In genomic region chr1:10794724-10795304, GRCh38 we compare ENCODE assay signal across 8 cellular contexts. TPM values are rescaled to one million over a fixed set of nuclear protein-coding genes. Genes with fewer than 3 reads are reported as not detected.
DNase-seq lines count a peak whose midpoint lies in the region; ATAC-seq and TF ChIP-seq lines count a peak whose summit lies in the region.

No MANE protein-coding gene starts in this region.

- CTCF ChIA-PET in Caco-2 (lab: Charles Lee): interaction anchor here (0.6 to 0.7 kb wide), 2 partner anchors 98 to 1209 kb away, joined by 3 to 4 read pairs; no protein-coding TSS in a partner anchor

- intact Hi-C loops in Caco-2 (cut with micrococcal nuclease; ENCODE audit: unreplicated experiment): loop anchor here (5.0 kb wide), 2 partner anchors 103 to 283 kb away; no protein-coding TSS in a partner anchor
- intact Hi-C loops in sciatic nerve (cut with DNase I): no loop called here

- H3K36me3 Mint-ChIP-seq in Caco-2 (ENCODE audit: insufficient read depth, unreplicated experiment): no peaks in the 10 kb centered on the region
- H3K36me3 Mint-ChIP-seq in naive thymus-derived CD8-positive, alpha-beta T cell: peaks cover 0 to 3% (median 0%) of the 10 kb centered on the region in 3 donors

- no peak overlapping the region for H3K27ac Mint-ChIP-seq in Caco-2 (ENCODE audit: unreplicated experiment)
- H3K27ac Mint-ChIP-seq in naive thymus-derived CD8-positive, alpha-beta T cell: no peak overlapping the region

- TF ChIP-seq CTCF in Caco-2 (IDR thresholded peaks at IDR 0.05; ENCODE audit: insufficient read depth in 1 of 2, low read depth in 1 of 2, low read length in 1 of 2, severe bottlenecking in 1 of 2, unreplicated experiment in 1 of 2): no peak
- no peak for TF ChIP-seq CTCF in NB4 (IDR thresholded peaks at IDR 0.05; ENCODE audit: low read depth, low read length)

- H3K9me3 ChIP-seq in Caco-2 (no peaks in the 10 kb centered on the region), ectodermal cell (ENCODE audit: control insufficient read depth, low read length) (no peaks in the 10 kb centered on the region)

- H3K4me1 ChIP-seq in Caco-2 (no peaks in the 10 kb centered on the region), ectodermal cell (ENCODE audit: control insufficient read depth, insufficient read depth, low read length) (peaks cover 42% of the 10 kb centered on the region)

- POLR2A ChIA-PET in Caco-2 (lab: Charles Lee): no interaction called here
- POLR2A ChIA-PET in naive thymus-derived CD8-positive, alpha-beta T cell (lab: Charles Lee): no interaction called here

- peak overlapping the region; percentile 91 for H3K4me3 Mint-ChIP-seq in Caco-2 (ENCODE audit: unreplicated experiment)
- H3K4me3 Mint-ChIP-seq in naive thymus-derived CD8-positive, alpha-beta T cell: peak overlapping the region; percentile 45 to 82 (median 68)

- H3K27ac ChIP-seq in ectodermal cell (ENCODE audit: insufficient read depth, low read depth, low read length, poor library complexity, severe bottlenecking): no peak overlapping the region

- H3K27me3 ChIP-seq in Caco-2 (replicated peaks; ENCODE audit: control insufficient read depth, insufficient read depth, low read length): no peaks in the 10 kb centered on the region
- peaks cover 40% of the 10 kb centered on the region for H3K27me3 ChIP-seq in ectodermal cell (ENCODE audit: control insufficient read depth, insufficient read depth, low read length, poor library complexity, severe bottlenecking)

- no peaks in the 10 kb centered on the region for H3K9me3 Mint-ChIP-seq in Caco-2 (ENCODE audit: unreplicated experiment)
- peaks cover 0 to 3% (median 0%) of the 10 kb centered on the region in 9 donors for H3K9me3 Mint-ChIP-seq in naive thymus-derived CD8-positive, alpha-beta T cell

- 0% methylated on average over 61 of the region's 61 CpGs for WGBS in ectodermal cell, 2 experiments

- no TSS peak for BruUV-seq in Caco-2 (replicated peaks; lab: Mats Ljungman, UMichigan)

- no peak for ATAC-seq in naive thymus-derived CD8-positive, alpha-beta T cell
- ATAC-seq in HG03520 (IDR thresholded peaks at IDR 0.05; ENCODE audit: unreplicated experiment): no peak
- no peak for ATAC-seq in GM21619 (IDR thresholded peaks at IDR 0.05; ENCODE audit: unreplicated experiment)
- no peak for ATAC-seq in HG02981 (IDR thresholded peaks at IDR 0.05; ENCODE audit: unreplicated experiment)
- no peak for ATAC-seq in sciatic nerve

- H3K4me3 ChIP-seq in Caco-2 (ENCODE audit: low read depth, low read length): peak overlapping the region; percentile 46
- peak overlapping the region; percentile 25 for H3K4me3 ChIP-seq in NB4 (ENCODE audit: low read depth, low read length)
- H3K4me3 ChIP-seq in ectodermal cell (ENCODE audit: insufficient read depth, low read depth, low read length): peak overlapping the region; percentile 62

- H3K27me3 Mint-ChIP-seq in Caco-2 (ENCODE audit: insufficient read depth, unreplicated experiment): peaks cover 17% of the 10 kb centered on the region
- peaks cover 29 to 50% (median 39%) of the 10 kb centered on the region in 5 donors for H3K27me3 Mint-ChIP-seq in naive thymus-derived CD8-positive, alpha-beta T cell

- peaks cover 7% of the 10 kb centered on the region for H3K4me1 Mint-ChIP-seq in Caco-2 (ENCODE audit: low read depth, unreplicated experiment)
- H3K4me1 Mint-ChIP-seq in naive thymus-derived CD8-positive, alpha-beta T cell: peaks cover 8 to 22% (median 14%) of the 10 kb centered on the region in 4 donors

- no peaks in the 10 kb centered on the region for H3K36me3 ChIP-seq in Caco-2 (ENCODE audit: control insufficient read depth, insufficient read depth, low read length)
- no peaks in the 10 kb centered on the region for H3K36me3 ChIP-seq in ectodermal cell (ENCODE audit: control insufficient read depth, insufficient read depth, low read length)

- DNase-seq in Caco-2 (peak in 1 of 2 experiments; percentile 18), NB4 (ENCODE audit: low read depth) (peak; percentile 38), sciatic nerve (ENCODE audit: low spot score) (no peak)
- DNase-seq in naive thymus-derived CD8-positive, alpha-beta T cell: no peak

- TF ChIP-seq POLR2A in NB4 (IDR thresholded peaks at IDR 0.05; ENCODE audit: extremely low read depth, insufficient read length): no peak

RNA-seq across cellular contexts. Expression of gene CASZ1, which starts 1.6 kb away (rescaled TPM):
- total RNA-seq in Caco-2 (2022): 10.4 and 10.9 TPM in 2 replicates
- 21.8 TPM for polyA plus RNA-seq in ectodermal cell (2013, experiment 1 of 4)
- polyA plus RNA-seq in ectodermal cell (2013, experiment 2 of 4): 15.3 TPM
- 20.4 TPM for polyA plus RNA-seq in ectodermal cell (2013, experiment 3 of 4)
- polyA plus RNA-seq in ectodermal cell (2013, experiment 4 of 4): 21.6 TPM
- total RNA-seq in naive thymus-derived CD8-positive, alpha-beta T cell: 10 to 100 TPM; 10.3 to 13.0 TPM
- 1 to 10 TPM in 2 of 3 donors, under 1 TPM in 1; 0.60 to 1.4 (median 1.3) TPM for polyA plus RNA-seq in naive thymus-derived CD8-positive, alpha-beta T cell
- total RNA-seq in sciatic nerve: 8.5 TPM
